1 cellular context compared by ENCODE assay signal in the genomic region with DNA sequence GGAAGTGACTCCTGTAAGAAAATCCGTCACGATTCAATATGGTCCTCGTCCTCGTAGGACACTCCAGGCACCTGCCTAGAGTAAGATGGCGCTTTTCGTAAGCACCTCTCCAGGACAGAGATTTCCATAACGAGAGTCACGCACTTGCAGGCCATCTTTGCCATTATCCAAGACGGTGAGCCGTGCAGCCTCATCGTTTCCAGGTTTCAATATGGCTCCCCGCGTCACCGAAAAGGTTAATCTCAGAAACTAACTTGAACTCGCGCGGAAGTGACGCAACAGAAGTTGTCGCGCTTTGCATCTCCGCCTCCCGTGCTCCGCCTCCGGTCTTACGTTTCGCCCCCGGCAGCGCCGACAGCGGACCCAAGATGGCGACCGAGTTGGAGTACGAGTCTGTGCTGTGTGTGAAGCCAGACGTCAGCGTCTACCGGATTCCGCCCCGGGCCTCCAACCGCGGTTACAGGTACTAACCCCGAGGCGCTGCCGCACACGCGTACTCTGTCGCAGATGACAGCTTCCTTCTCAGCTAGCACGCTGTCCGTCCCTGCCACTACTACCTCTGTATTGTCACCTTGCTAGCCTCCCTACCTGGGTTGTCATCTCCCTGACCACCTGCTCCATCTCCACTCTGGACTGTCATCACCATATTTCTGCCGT.
TF ChIP-seq lines count a peak whose summit lies in the region.

Gene NECAP1, plus strand, starts transcription at position 354 of the 657 bp plus-strand sequence. Its CDS starts 15 bp downstream, at position 369.

TF ChIP-seq in HepG2, 621 proteins besides CTCF, POLR2A, EP300 and RAD21 (continued from another document and continues in another):
- TF ChIP-seq, protein P1, sequence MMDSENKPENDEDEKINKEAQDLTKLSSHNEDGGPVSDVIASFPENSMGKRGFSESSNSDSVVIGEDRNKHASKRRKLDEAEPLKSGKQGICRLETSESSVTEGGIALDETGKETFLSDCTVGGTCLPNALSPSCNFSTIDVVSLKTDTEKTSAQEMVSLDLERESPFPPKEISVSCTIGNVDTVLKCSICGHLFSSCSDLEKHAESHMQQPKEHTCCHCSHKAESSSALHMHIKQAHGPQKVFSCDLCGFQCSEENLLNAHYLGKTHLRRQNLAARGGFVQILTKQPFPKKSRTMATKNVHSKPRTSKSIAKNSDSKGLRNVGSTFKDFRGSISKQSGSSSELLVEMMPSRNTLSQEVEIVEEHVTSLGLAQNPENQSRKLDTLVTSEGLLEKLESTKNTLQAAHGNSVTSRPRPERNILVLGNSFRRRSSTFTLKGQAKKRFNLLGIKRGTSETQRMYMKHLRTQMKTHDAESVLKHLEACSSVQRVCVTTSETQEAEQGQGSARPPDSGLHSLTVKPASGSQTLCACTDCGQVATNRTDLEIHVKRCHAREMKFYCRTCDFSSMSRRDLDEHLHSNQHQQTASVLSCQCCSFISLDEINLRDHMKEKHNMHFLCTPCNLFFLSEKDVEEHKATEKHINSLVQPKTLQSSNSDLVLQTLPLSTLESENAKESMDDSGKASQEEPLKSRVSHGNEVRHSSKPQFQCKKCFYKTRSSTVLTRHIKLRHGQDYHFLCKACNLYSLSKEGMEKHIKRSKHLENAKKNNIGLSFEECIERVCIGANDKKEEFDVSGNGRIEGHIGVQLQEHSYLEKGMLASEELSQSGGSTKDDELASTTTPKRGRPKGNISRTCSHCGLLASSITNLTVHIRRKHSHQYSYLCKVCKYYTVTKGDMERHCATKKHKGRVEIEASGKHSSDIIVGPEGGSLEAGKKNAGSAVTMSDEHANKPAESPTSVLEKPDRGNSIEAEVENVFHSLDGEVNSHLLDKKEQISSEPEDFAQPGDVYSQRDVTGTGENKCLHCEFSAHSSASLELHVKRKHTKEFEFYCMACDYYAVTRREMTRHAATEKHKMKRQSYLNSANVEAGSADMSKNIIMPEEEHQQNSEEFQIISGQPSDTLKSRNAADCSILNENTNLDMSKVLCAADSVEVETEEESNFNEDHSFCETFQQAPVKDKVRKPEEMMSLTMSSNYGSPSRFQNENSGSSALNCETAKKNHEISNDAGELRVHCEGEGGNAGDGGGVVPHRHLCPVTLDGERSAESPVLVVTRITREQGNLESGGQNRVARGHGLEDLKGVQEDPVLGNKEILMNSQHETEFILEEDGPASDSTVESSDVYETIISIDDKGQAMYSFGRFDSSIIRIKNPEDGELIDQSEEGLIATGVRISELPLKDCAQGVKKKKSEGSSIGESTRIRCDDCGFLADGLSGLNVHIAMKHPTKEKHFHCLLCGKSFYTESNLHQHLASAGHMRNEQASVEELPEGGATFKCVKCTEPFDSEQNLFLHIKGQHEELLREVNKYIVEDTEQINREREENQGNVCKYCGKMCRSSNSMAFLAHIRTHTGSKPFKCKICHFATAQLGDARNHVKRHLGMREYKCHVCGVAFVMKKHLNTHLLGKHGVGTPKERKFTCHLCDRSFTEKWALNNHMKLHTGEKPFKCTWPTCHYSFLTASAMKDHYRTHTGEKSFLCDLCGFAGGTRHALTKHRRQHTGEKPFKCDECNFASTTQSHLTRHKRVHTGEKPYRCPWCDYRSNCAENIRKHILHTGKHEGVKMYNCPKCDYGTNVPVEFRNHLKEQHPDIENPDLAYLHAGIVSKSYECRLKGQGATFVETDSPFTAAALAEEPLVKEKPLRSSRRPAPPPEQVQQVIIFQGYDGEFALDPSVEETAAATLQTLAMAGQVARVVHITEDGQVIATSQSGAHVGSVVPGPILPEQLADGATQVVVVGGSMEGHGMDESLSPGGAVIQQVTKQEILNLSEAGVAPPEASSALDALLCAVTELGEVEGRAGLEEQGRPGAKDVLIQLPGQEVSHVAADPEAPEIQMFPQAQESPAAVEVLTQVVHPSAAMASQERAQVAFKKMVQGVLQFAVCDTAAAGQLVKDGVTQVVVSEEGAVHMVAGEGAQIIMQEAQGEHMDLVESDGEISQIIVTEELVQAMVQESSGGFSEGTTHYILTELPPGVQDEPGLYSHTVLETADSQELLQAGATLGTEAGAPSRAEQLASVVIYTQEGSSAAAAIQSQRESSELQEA (CRISPR knock-in tag; IDR thresholded peaks at IDR 0.05; ENCODE audit: not compliant biosample characterization), result peak; percentile 21
- TF ChIP-seq ZNF33A (CRISPR knock-in tag; IDR thresholded peaks at IDR 0.05; ENCODE audit: borderline replicate concordance) (peak; percentile 46; the same call in 1 of the 2 replicates), MXD1 (CRISPR knock-in tag; IDR thresholded peaks at IDR 0.05) (peak; percentile 83), BRF2 (CRISPR knock-in tag; IDR thresholded peaks at IDR 0.05) (no peak), UBTF (CRISPR knock-in tag; IDR thresholded peaks at IDR 0.05) (peak; percentile 85), BHLHE40 (IDR thresholded peaks at IDR 0.05; ENCODE audit: low read length) (no peak), ZNF564 (CRISPR knock-in tag; IDR thresholded peaks at IDR 0.05) (0 out of 2 replicates have a peak, but pooled peaks have one; percentile 60), ZNF891 (CRISPR knock-in tag; IDR thresholded peaks at IDR 0.05) (peak; percentile 76), SUZ12 (IDR thresholded peaks at IDR 0.05; ENCODE audit: low read depth, low read length) (no peak), ZNF333 (CRISPR knock-in tag; IDR thresholded peaks at IDR 0.05; ENCODE audit: borderline replicate concordance) (peak; percentile 86; the same call in 1 of the 2 replicates), ZFP36L1 (CRISPR knock-in tag; IDR thresholded peaks at IDR 0.05) (no peak), RBM39 (IDR thresholded peaks at IDR 0.05; ENCODE audit: low read depth, low read length, poor library complexity, severe bottlenecking) (no peak), ZSCAN20 (CRISPR knock-in tag; IDR thresholded peaks at IDR 0.05; ENCODE audit: borderline replicate concordance) (no peak), GZF1 (CRISPR knock-in tag; IDR thresholded peaks at IDR 0.05) (no peak), WIZ (CRISPR knock-in tag; IDR thresholded peaks at IDR 0.05) (0 out of 2 replicates have a peak, but pooled peaks have one; percentile 79), KDM4B (CRISPR knock-in tag; IDR thresholded peaks at IDR 0.05) (no peak; the same call in 1 of the 2 replicates), CENPT (CRISPR knock-in tag; IDR thresholded peaks at IDR 0.05; ENCODE audit: low read depth) (no peak), SMYD3 (CRISPR knock-in tag; IDR thresholded peaks at IDR 0.05) (no peak; the same call in 1 of the 2 replicates), ZNF598 (CRISPR knock-in tag; IDR thresholded peaks at IDR 0.05; ENCODE audit: borderline replicate concordance) (no peak; the same call in 1 of the 2 replicates), ZFX (CRISPR knock-in tag; IDR thresholded peaks at IDR 0.05; ENCODE audit: low read depth) (peak; percentile 84), KDM5B (CRISPR knock-in tag; IDR thresholded peaks at IDR 0.05; ENCODE audit: borderline replicate concordance) (peak; percentile 83; the same call in 1 of the 2 replicates), MIER2 (CRISPR knock-in tag; IDR thresholded peaks at IDR 0.05) (peak; percentile 70; the same call in 1 of the 2 replicates), ZNF501 (CRISPR knock-in tag; IDR thresholded peaks at IDR 0.05) (peak; percentile 84), NONO (IDR thresholded peaks at IDR 0.05) (no peak), NONO (CRISPR knock-in tag; conservative IDR thresholded peaks at IDR 0.05) (peak; percentile 49; the same call in 1 of the 2 replicates), RBM22 (optimal IDR thresholded peaks at IDR 0.05; ENCODE audit: low read length) (no peak), TBP (CRISPR knock-in tag; IDR thresholded peaks at IDR 0.05) (no peak), ZNF552 (CRISPR knock-in tag; IDR thresholded peaks at IDR 0.05; ENCODE audit: borderline replicate concordance) (no peak), SETDB1 (CRISPR knock-in tag; IDR thresholded peaks at IDR 0.05; ENCODE audit: borderline replicate concordance) (no peak), TFE3 (CRISPR knock-in tag; IDR thresholded peaks at IDR 0.05) (peak; percentile 38; the same call in 1 of the 2 replicates), HDAC1 (CRISPR knock-in tag; IDR thresholded peaks at IDR 0.05) (peak; percentile 92), ZNF749 (CRISPR knock-in tag; IDR thresholded peaks at IDR 0.05; ENCODE audit: borderline replicate concordance) (no peak), TIGD3 (CRISPR knock-in tag; IDR thresholded peaks at IDR 0.05; ENCODE audit: borderline replicate concordance) (no peak), GATAD2A (CRISPR knock-in tag; IDR thresholded peaks at IDR 0.05) (peak; percentile 70), GLI4 (CRISPR knock-in tag; IDR thresholded peaks at IDR 0.05; ENCODE audit: borderline replicate concordance) (no peak), ZNF224 (CRISPR knock-in tag; IDR thresholded peaks at IDR 0.05) (no peak), JUNB (CRISPR knock-in tag; IDR thresholded peaks at IDR 0.05; ENCODE audit: borderline replicate concordance) (no peak)
- TF ChIP-seq, protein P2, sequence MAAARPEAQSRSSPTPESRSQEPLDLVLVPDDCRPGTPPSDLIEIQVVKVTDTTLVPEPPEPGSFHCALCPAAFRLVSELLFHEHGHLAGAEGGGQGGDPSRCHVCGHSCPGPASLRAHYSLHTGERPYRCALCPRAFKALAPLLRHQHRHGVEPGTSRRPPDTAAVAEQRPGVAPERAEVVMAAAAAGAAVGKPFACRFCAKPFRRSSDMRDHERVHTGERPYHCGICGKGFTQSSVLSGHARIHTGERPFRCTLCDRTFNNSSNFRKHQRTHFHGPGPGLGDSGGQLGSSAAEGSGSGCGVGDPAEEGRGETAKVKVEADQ (CRISPR knock-in tag; IDR thresholded peaks at IDR 0.05; ENCODE audit: borderline replicate concordance), result no peak
- TF ChIP-seq, protein P3, sequence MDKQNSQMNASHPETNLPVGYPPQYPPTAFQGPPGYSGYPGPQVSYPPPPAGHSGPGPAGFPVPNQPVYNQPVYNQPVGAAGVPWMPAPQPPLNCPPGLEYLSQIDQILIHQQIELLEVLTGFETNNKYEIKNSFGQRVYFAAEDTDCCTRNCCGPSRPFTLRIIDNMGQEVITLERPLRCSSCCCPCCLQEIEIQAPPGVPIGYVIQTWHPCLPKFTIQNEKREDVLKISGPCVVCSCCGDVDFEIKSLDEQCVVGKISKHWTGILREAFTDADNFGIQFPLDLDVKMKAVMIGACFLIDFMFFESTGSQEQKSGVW (CRISPR knock-in tag; IDR thresholded peaks at IDR 0.05; ENCODE audit: borderline replicate concordance), result no peak
